In genomic region chr12:95130096-95130495, GRCh38 we compare ENCODE assay signal across 22 cellular contexts. TPM values are rescaled to one million over a fixed set of nuclear protein-coding genes. Genes with fewer than 3 reads are reported as not detected.
DNase-seq lines count a peak whose midpoint lies in the region; ATAC-seq, FAIRE-seq and TF ChIP-seq lines count a peak whose summit lies in the region.
"Had no signal": no experiment of that assay in that cellular context is flagged by ENCODE, and none has a peak within 500 bp of the region (broad histone marks: within the 10 kb centered on the region; RNA-seq: fewer than 3 reads in every experiment).

No MANE protein-coding gene starts in this region.

- DNase-seq in A549 (ENCODE audit: low read depth in 1 of 2, low spot score in 1 of 2) (peak; percentile 40 to 72), H54 (ENCODE audit: insufficient read length, low spot score) (no peak), SK-N-MC (ENCODE audit: low read depth, low spot score) (peak; percentile 32), iPS-NIHi7 (ENCODE audit: extremely low spot score) (peak; percentile 16), NCI-H2029 treated with DMSO at 0.1 percent for 48 hours (lab: John Stamatoyannopoulos, UW) (no peak), NCI-H2081 treated with DMSO at 0.1 percent for 48 hours (lab: John Stamatoyannopoulos, UW) (no peak), kidney (no peak)
- DNase-seq: ACHN; activated B cell treated with CpG ODN at 0.5 μM for 24 hours; activated CD4-positive, alpha-beta T cell treated with anti-CD3 and anti-CD28 coated beads, Interleukin-2, amount 50 U/mL, for 48 hours; activated effector memory CD4-positive, alpha-beta T cell treated with Interleukin-2 at 50 U/mL for 16 hours; cortex of kidney; KG1; MV-4-11; NCI-H1694; psoas muscle; substantia nigra had no signal

- POLR2A ChIA-PET in A549 (lab: Yijun Ruan, JAX), result interaction anchor here (0.6 kb wide), 1 partner anchor 20 kb away, joined by 3 read pairs; no protein-coding TSS in a partner anchor

- TF ChIP-seq CTCF in A549 (IDR thresholded peaks at IDR 0.05) (no peak), kidney (IDR thresholded peaks at IDR 0.05; ENCODE audit: borderline replicate concordance, extremely low read depth, insufficient read depth) (no peak)

- H3K36me3 ChIP-seq in SK-N-MC (ENCODE audit: insufficient read depth, low read length), result peaks cover 3% of the 10 kb centered on the region
- peaks cover 2% of the 10 kb centered on the region in 2 donors for H3K36me3 ChIP-seq in kidney (ENCODE audit: control insufficient read depth in 1 of 2, insufficient read depth in 2 of 2, low read length in 2 of 2)
- H3K36me3 ChIP-seq: breast epithelium had no signal

- FAIRE-seq in A549 (lab: Jason Lieb, UNC), result no peak
- FAIRE-seq in H54 (lab: Jason Lieb, UNC), result peak; percentile 41
- FAIRE-seq in kidney (lab: Jason Lieb, UNC), result no peak
- FAIRE-seq: urothelium cell line had no signal

- peak in 1 of 2 experiments; percentile 49; a peak in 1 of 5 replicates for TF ChIP-seq EP300 in A549 (IDR thresholded peaks at IDR 0.05)

- WGBS in A549 (ENCODE audit: missing lambda C conversion rate), result 27% methylated on average over 1 of the region's 1 CpG

- intact Hi-C loops in kidney (cut with DNase I), result no loop called here

- H3K9ac ChIP-seq in SK-N-MC (ENCODE audit: insufficient read length), result no peak overlapping the region
- no peak overlapping the region for H3K9ac ChIP-seq in kidney (ENCODE audit: low read length in 2 of 2)
- H3K9ac ChIP-seq: BLaER1 had no signal

- TF ChIP-seq RAD21 in A549 (conservative IDR thresholded peaks at IDR 0.05 in 1 of 2, IDR thresholded peaks at IDR 0.05 in 1 of 2), result no peak

- peak overlapping the region; percentile 37 to 73; a peak in 4 of 6 replicates for H3K27ac ChIP-seq in A549
- H3K27ac ChIP-seq in SK-N-MC, result 0 out of 2 replicates have a peak overlapping the region, but pooled peaks have one; percentile 25
- H3K27ac ChIP-seq in kidney (ENCODE audit: low read depth in 2 of 2, low read length in 2 of 2), result no peak overlapping the region
- H3K27ac ChIP-seq: BLaER1, breast epithelium, psoas muscle had no signal

- no peak for TF ChIP-seq POLR2A in A549 (IDR thresholded peaks at IDR 0.05; ENCODE audit: low read length)
- TF ChIP-seq POLR2A in H54 (IDR thresholded peaks at IDR 0.05; ENCODE audit: low read depth, low read length), result no peak

- ATAC-seq in A549 (peak in 1 of 2 experiments; percentile 81; a peak in 3 of 6 replicates), HG02870 (IDR thresholded peaks at IDR 0.05; ENCODE audit: unreplicated experiment) (no peak)
- ATAC-seq: HCT116, psoas muscle had no signal

- H3K4me3 ChIP-seq in A549 (no peak overlapping the region), SK-N-MC (no peak overlapping the region), kidney (ENCODE audit: low read length in 2 of 2) (no peak overlapping the region)
- H3K4me3 ChIP-seq: BLaER1, breast epithelium, psoas muscle had no signal

- H3K4me1 ChIP-seq in A549 (peaks cover 15% of the 10 kb centered on the region), kidney (ENCODE audit: control insufficient read depth in 1 of 2, insufficient read depth in 1 of 2, low read depth in 1 of 2, low read length in 2 of 2) (no peaks in the 10 kb centered on the region)
- H3K4me1 ChIP-seq: BLaER1, breast epithelium, psoas muscle had no signal

- CTCF ChIA-PET in A549 (lab: Yijun Ruan, JAX), result interaction anchor here (0.7 to 2.0 kb wide), 4 partner anchors 12 to 1387 kb away, joined by 3 to 5 read pairs (median 4); no protein-coding TSS in a partner anchor

- peak overlapping the region; percentile 17; the same call in 2 of the 3 replicates for H3K4me2 ChIP-seq in A549
- H3K4me2 ChIP-seq: BLaER1 had no signal

- H3K9me3 ChIP-seq in A549 (no peaks in the 10 kb centered on the region), SK-N-MC (ENCODE audit: low read depth, low read length) (no peaks in the 10 kb centered on the region), kidney (ENCODE audit: control insufficient read depth in 1 of 2, low read length in 2 of 2) (no peaks in the 10 kb centered on the region)
- H3K9me3 ChIP-seq: BLaER1, breast epithelium, psoas muscle had no signal

TF ChIP-seq in A549, 52 proteins besides CTCF, POLR2A, EP300 and RAD21:
- no peak for TF ChIP-seq HOXB13 (CRISPR knock-in tag; IDR thresholded peaks at IDR 0.05; ENCODE audit: low read depth)
- no peak for TF ChIP-seq FOXS1 (CRISPR knock-in tag; IDR thresholded peaks at IDR 0.05)
- TF ChIP-seq GATA3 (IDR thresholded peaks at IDR 0.05; ENCODE audit: borderline replicate concordance), result peak; percentile 90
- TF ChIP-seq ZSCAN20 (CRISPR knock-in tag; IDR thresholded peaks at IDR 0.05), result no peak
- no peak for TF ChIP-seq NFE2L2 (conservative IDR thresholded peaks at IDR 0.05; ENCODE audit: low read length)
- no peak for TF ChIP-seq NPAS2 (CRISPR knock-in tag; IDR thresholded peaks at IDR 0.05; ENCODE audit: borderline replicate concordance)
- no peak for TF ChIP-seq SREBF2 (IDR thresholded peaks at IDR 0.05)

RNA-seq across cellular contexts. Expression of gene NR2C1, which starts 56.7 kb away (rescaled TPM):
- polyA plus RNA-seq in A549 (2011; rRNA removed) (50.9 and 55.2 TPM in 2 replicates), A549 (2017; fragmentation: RNase III; extraction: RNeasy Plus Mini Kit Qiagen cat#74134 plus additional on column Dnase treatment) (24.0 to 27.7 TPM (median 24.7 TPM) in 3 replicates), kidney (ENCODE audit: insufficient read depth, low read depth, low replicate concordance) (26.6 TPM)
- polyA plus RNA-seq in A549 (2012; cell fraction: cytosol; rRNA removed), result 9.7 and 10.5 TPM in 2 replicates
- polyA plus RNA-seq in A549 (2012; cell fraction: nucleus; rRNA removed), result 25.5 and 35.0 TPM in 2 replicates
- 19.6 and 21.6 TPM in 2 replicates for polyA minus RNA-seq in A549 (2011; rRNA and poly(A)+ RNA removed)
- 31.1 TPM for total RNA-seq in kidney

Comparison
In these comparisons a context has a peak if more than half of its experiments do, and no peak if none do; other contexts are left out.
1. DNase-seq: peak in A549 (2 of 2), SK-N-MC (single experiment) and iPS-NIHi7 (single experiment); none in H54 (single experiment), NCI-H2029 treated with DMSO at 0.1 percent for 48 hours (single experiment), NCI-H2081 treated with DMSO at 0.1 percent for 48 hours (single experiment) and kidney (single experiment).
2. H3K27ac ChIP-seq: peak in A549 (2 of 2) and SK-N-MC (single experiment); none in kidney (0 of 2).